Comparison of ENCODE assay signal across 16 cellular contexts in genomic region chr1:58457023-58457635, GRCh38.
A peak's percentile ranks its signal among the peaks of the same experiment; 100 is the strongest.
DNase-seq lines count a peak whose midpoint lies in the region; ATAC-seq and TF ChIP-seq lines count a peak whose summit lies in the region.
"Had no signal": no experiment of that assay in that cellular context is flagged by ENCODE, and none has a peak within 500 bp of the region (broad histone marks: within the 10 kb centered on the region; RNA-seq: fewer than 3 reads in every experiment).

No MANE protein-coding gene starts in this region.

- peak; percentile 22 for DNase-seq in EH (ENCODE audit: low read depth)
- DNase-seq in GM23338 (ENCODE audit: low spot score), result no peak
- peak; percentile 3 for DNase-seq in cerebellar cortex (ENCODE audit: low spot score)
- DNase-seq in mucosa of gallbladder (ENCODE audit: low spot score), result peak; percentile 83
- no peak for DNase-seq in NCI-H2029 (lab: John Stamatoyannopoulos, UW)
- DNase-seq in activated T-cell treated with anti-CD3 and anti-CD28 coated beads, Interleukin-2, amount 50 U/mL, for 48 hours, result no peak
- DNase-seq in SHP77 treated with DMSO at 0.1 percent for 48 hours (lab: John Stamatoyannopoulos, UW), result no peak
- DNase-seq: CD4-positive, alpha-beta memory T cell; MM.1S; NCI-H1105 treated with DMSO at 0.1 percent for 48 hours; NCI-H187 treated with DMSO at 0.1 percent for 48 hours; NCI-H2171; NCI-H526 treated with DMSO at 0.1 percent for 48 hours; SHP77 had no signal

- no peak overlapping the region for H3K4me2 ChIP-seq in GM23338
- H3K4me2 ChIP-seq: KMS-11 had no signal

- H4K20me1 ChIP-seq in GM23338 (replicated peaks; ENCODE audit: insufficient read depth), result no peaks in the 10 kb centered on the region

- no peak overlapping the region for H3K4me3 ChIP-seq in GM23338

- H3K79me2 ChIP-seq in GM23338 (replicated peaks; ENCODE audit: insufficient read depth), result no peaks in the 10 kb centered on the region

- 0 out of 2 replicates have a peak overlapping the region, but pooled peaks have one; percentile 66 for H2AFZ ChIP-seq in GM23338

- no peak overlapping the region for H3K4me3 Mint-ChIP-seq in GM23338
- H3K4me3 Mint-ChIP-seq: B cell; CD4-positive, alpha-beta memory T cell had no signal

- H3K27me3 Mint-ChIP-seq in GM23338 (ENCODE audit: insufficient read depth, low read depth, poor library complexity), result peaks cover 10% of the 10 kb centered on the region
- H3K27me3 Mint-ChIP-seq: B cell had no signal

- H3K4me1 ChIP-seq in GM23338 (ENCODE audit: insufficient read depth), result peaks cover 7% of the 10 kb centered on the region; the same call in 1 of the 2 replicates

- ATAC-seq in GM23338, result no peak

- no peaks in the 10 kb centered on the region for H3K36me3 Mint-ChIP-seq in GM23338 (ENCODE audit: low read depth)

- no peaks in the 10 kb centered on the region for H3F3A ChIP-seq in GM23338 (replicated peaks; ENCODE audit: low read depth)

- peaks cover 10% of the 10 kb centered on the region for H3K4me1 Mint-ChIP-seq in GM23338
- H3K4me1 Mint-ChIP-seq: B cell; CD4-positive, alpha-beta memory T cell had no signal

- no peaks in the 10 kb centered on the region for H3K27me3 ChIP-seq in GM23338 (ENCODE audit: insufficient read depth)

- H3K36me3 ChIP-seq in GM23338 (ENCODE audit: insufficient read depth), result no peaks in the 10 kb centered on the region

- no peak for TF ChIP-seq CTCF in GM23338 (conservative IDR thresholded peaks at IDR 0.05; ENCODE audit: low read depth in 2 of 2)

- H3K27ac Mint-ChIP-seq in GM23338, result no peak overlapping the region
- H3K27ac Mint-ChIP-seq: B cell; CD4-positive, alpha-beta memory T cell had no signal

- no peaks in the 10 kb centered on the region for H3K9me3 Mint-ChIP-seq in GM23338
- H3K9me3 Mint-ChIP-seq: CD4-positive, alpha-beta memory T cell had no signal

- no peak overlapping the region for H3K27ac ChIP-seq in GM23338 (ENCODE audit: low read depth)
- H3K27ac ChIP-seq: KMS-11 had no signal

- H3K9me2 ChIP-seq in GM23338 (ENCODE audit: insufficient read depth), result peaks cover 3% of the 10 kb centered on the region; the same call in 1 of the 2 replicates

TF ChIP-seq in GM23338, 12 proteins besides CTCF, POLR2A, EP300 and RAD21:
- TF ChIP-seq JUNB (IDR thresholded peaks at IDR 0.05; ENCODE audit: unreplicated experiment), result no peak
- no peak for TF ChIP-seq REST (IDR thresholded peaks at IDR 0.05; ENCODE audit: unreplicated experiment)
- TF ChIP-seq, protein P1, sequence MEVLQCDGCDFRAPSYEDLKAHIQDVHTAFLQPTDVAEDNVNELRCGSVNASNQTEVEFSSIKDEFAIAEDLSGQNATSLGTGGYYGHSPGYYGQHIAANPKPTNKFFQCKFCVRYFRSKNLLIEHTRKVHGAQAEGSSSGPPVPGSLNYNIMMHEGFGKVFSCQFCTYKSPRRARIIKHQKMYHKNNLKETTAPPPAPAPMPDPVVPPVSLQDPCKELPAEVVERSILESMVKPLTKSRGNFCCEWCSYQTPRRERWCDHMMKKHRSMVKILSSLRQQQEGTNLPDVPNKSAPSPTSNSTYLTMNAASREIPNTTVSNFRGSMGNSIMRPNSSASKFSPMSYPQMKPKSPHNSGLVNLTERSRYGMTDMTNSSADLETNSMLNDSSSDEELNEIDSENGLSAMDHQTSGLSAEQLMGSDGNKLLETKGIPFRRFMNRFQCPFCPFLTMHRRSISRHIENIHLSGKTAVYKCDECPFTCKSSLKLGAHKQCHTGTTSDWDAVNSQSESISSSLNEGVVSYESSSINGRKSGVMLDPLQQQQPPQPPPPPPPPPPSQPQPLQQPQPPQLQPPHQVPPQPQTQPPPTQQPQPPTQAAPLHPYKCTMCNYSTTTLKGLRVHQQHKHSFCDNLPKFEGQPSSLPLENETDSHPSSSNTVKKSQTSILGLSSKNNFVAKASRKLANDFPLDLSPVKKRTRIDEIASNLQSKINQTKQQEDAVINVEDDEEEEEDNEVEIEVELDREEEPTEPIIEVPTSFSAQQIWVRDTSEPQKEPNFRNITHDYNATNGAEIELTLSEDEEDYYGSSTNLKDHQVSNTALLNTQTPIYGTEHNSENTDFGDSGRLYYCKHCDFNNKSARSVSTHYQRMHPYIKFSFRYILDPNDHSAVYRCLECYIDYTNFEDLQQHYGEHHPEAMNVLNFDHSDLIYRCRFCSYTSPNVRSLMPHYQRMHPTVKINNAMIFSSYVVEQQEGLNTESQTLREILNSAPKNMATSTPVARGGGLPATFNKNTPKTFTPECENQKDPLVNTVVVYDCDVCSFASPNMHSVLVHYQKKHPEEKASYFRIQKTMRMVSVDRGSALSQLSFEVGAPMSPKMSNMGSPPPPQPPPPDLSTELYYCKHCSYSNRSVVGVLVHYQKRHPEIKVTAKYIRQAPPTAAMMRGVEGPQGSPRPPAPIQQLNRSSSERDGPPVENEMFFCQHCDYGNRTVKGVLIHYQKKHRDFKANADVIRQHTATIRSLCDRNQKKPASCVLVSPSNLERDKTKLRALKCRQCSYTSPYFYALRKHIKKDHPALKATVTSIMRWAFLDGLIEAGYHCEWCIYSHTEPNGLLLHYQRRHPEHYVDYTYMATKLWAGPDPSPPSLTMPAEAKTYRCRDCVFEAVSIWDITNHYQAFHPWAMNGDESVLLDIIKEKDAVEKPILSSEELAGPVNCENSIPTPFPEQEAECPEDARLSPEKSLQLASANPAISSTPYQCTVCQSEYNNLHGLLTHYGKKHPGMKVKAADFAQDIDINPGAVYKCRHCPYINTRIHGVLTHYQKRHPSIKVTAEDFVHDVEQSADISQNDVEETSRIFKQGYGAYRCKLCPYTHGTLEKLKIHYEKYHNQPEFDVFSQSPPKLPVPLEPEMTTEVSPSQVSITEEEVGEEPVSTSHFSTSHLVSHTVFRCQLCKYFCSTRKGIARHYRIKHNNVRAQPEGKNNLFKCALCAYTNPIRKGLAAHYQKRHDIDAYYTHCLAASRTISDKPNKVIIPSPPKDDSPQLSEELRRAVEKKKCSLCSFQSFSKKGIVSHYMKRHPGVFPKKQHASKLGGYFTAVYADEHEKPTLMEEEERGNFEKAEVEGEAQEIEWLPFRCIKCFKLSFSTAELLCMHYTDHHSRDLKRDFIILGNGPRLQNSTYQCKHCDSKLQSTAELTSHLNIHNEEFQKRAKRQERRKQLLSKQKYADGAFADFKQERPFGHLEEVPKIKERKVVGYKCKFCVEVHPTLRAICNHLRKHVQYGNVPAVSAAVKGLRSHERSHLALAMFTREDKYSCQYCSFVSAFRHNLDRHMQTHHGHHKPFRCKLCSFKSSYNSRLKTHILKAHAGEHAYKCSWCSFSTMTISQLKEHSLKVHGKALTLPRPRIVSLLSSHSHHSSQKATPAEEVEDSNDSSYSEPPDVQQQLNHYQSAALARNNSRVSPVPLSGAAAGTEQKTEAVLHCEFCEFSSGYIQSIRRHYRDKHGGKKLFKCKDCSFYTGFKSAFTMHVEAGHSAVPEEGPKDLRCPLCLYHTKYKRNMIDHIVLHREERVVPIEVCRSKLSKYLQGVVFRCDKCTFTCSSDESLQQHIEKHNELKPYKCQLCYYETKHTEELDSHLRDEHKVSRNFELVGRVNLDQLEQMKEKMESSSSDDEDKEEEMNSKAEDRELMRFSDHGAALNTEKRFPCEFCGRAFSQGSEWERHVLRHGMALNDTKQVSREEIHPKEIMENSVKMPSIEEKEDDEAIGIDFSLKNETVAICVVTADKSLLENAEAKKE (CRISPR knock-in tag; IDR thresholded peaks at IDR 0.05), result no peak
- TF ChIP-seq ZNF114 (CRISPR knock-in tag; IDR thresholded peaks at IDR 0.05), result no peak
- no peak for TF ChIP-seq STAT1 (IDR thresholded peaks at IDR 0.05; ENCODE audit: unreplicated experiment)
- no peak for TF ChIP-seq NANOG (IDR thresholded peaks at IDR 0.05; ENCODE audit: borderline replicate concordance)
- TF ChIP-seq CREB1 (CRISPR knock-in tag; IDR thresholded peaks at IDR 0.05; ENCODE audit: low read depth), result no peak
- TF ChIP-seq ZNF331 (CRISPR knock-in tag; IDR thresholded peaks at IDR 0.05; ENCODE audit: low read depth), result no peak
- no peak for TF ChIP-seq EZH2 (IDR thresholded peaks at IDR 0.05; ENCODE audit: low read depth, unreplicated experiment)
- TF ChIP-seq EZH2phosphoT487 (IDR thresholded peaks at IDR 0.05; ENCODE audit: unreplicated experiment), result no peak
- TF ChIP-seq POLR2AphosphoS5 (IDR thresholded peaks at IDR 0.05; ENCODE audit: low read depth), result no peak

Comparison
In these comparisons a context has a peak if more than half of its experiments do, and no peak if none do; other contexts are left out.
1. DNase-seq: peak in EH (single experiment), cerebellar cortex (single experiment) and mucosa of gallbladder (single experiment); none in GM23338 (single experiment), NCI-H2029 (single experiment), activated T-cell treated with anti-CD3 and anti-CD28 coated beads, Interleukin-2, amount 50 U/mL, for 48 hours (0 of 2) and SHP77 treated with DMSO at 0.1 percent for 48 hours (single experiment).